15 cellular contexts compared by ENCODE assay signal in the genomic region with DNA sequence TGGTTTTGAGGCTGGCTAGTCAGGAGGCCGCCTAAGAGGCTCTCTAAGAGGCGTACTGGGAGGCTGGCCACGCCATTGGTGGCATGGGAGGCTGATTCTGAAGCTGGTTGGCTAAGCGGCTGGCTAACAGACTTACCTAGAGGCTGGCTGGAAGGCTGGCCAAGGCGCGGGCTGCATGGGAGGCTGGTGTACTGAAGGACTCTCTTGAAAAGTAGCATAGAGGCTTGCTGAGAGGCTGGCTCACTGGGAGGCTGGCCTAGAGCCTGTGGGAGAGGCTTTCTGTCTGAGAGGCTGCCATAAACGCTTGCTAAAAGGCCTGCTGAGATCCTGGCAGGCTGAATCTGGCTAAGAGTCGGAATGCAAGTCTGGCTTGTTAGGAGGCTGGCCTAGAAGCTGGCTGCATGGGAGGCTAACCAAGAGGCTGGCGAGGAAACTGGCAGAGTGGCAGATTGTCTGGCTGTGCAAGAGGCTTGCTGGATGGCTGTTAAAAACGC.
"Had no signal": no experiment of that assay in that cellular context is flagged by ENCODE, and none has a peak within 500 bp of the region (broad histone marks: within the 10 kb centered on the region; RNA-seq: fewer than 3 reads in every experiment).

No MANE protein-coding gene starts in this region.

- H3K36me3 ChIP-seq: gastrocnemius medialis, neutrophil, suprapubic skin had no signal

- H3K27ac Mint-ChIP-seq: activated CD4-positive, alpha-beta memory T cell treated with anti-CD3 and anti-CD28 coated beads, Interleukin-2, amount 10 ng/mL, durations not matched to agents 7 days and 5 days; activated naive CD8-positive, alpha-beta T cell; T-cell had no signal

- H3K4me1 ChIP-seq: gastrocnemius medialis, suprapubic skin had no signal

- H3K9me3 ChIP-seq: gastrocnemius medialis, neutrophil, suprapubic skin had no signal

- H3K9me3 Mint-ChIP-seq: activated CD4-positive, alpha-beta memory T cell treated with anti-CD3 and anti-CD28 coated beads, Interleukin-2, amount 10 ng/mL, durations not matched to agents 7 days and 5 days; T-cell had no signal

- H3K27me3 ChIP-seq: gastrocnemius medialis, neutrophil, suprapubic skin had no signal

- H3K4me3 Mint-ChIP-seq: activated CD4-positive, alpha-beta memory T cell treated with anti-CD3 and anti-CD28 coated beads, Interleukin-2, amount 10 ng/mL, durations not matched to agents 7 days and 5 days; activated naive CD8-positive, alpha-beta T cell; T-cell had no signal

- H3K4me1 Mint-ChIP-seq: activated CD4-positive, alpha-beta memory T cell treated with anti-CD3 and anti-CD28 coated beads, Interleukin-2, amount 10 ng/mL, durations not matched to agents 7 days and 5 days; T-cell had no signal

- H3K4me3 ChIP-seq: gastrocnemius medialis, suprapubic skin had no signal

- H3K27ac ChIP-seq: gastrocnemius medialis, neutrophil, suprapubic skin had no signal

- H3K36me3 Mint-ChIP-seq: activated naive CD8-positive, alpha-beta T cell; T-cell had no signal

- H3K27me3 Mint-ChIP-seq: activated CD4-positive, alpha-beta memory T cell treated with anti-CD3 and anti-CD28 coated beads, Interleukin-2, amount 10 ng/mL, durations not matched to agents 7 days and 5 days; activated naive CD8-positive, alpha-beta T cell; progenitor cell of endocrine pancreas had no signal

- DNase-seq: activated CD4-positive, alpha-beta memory T cell treated with anti-CD3 and anti-CD28 coated beads, Interleukin-2, amount 10 ng/mL, durations not matched to agents 7 days and 5 days; activated gamma-delta T cell; activated T-cell treated with anti-CD3 and anti-CD28 coated beads, Interleukin-2, amount 50 U/mL, for 48 hours; amygdala; effector CD4-positive, alpha-beta T cell; gastrocnemius medialis; stimulated activated CD4-positive, alpha-beta T cell treated with anti-CD3 and anti-CD28 coated beads, Interleukin-12 subunit alpha, Interleukin-12 subunit beta, amount 100 ng/mL, for 4 hours; stimulated activated CD4-positive, alpha-beta T cell treated with anti-CD3 and anti-CD28 coated beads, Interleukin-2, amount 100 ng/mL, for 48 hours; stimulated activated naive CD8-positive, alpha-beta T cell treated with anti-CD3 and anti-CD28 coated beads, Interleukin-15, Interleukin-2, amounts not matched to agents 100 U/mL and 50 U/mL, for 24 hours; T-cell; T1000 had no signal

- ATAC-seq: gastrocnemius medialis; stimulated activated naive CD8-positive, alpha-beta T cell treated with anti-CD3 and anti-CD28 coated beads, Interleukin-15, Interleukin-2, amounts not matched to agents 100 U/mL and 50 U/mL, for 24 hours; T-cell had no signal
